Comparison of ENCODE assay signal across 13 cellular contexts in genomic region chr5:180332051-180332517, GRCh38. TPM values are rescaled to one million over a fixed set of nuclear protein-coding genes. Genes with fewer than 3 reads are reported as not detected.
A peak's percentile ranks its signal among the peaks of the same experiment; 100 is the strongest.
DNase-seq lines count a peak whose midpoint lies in the region; ATAC-seq, FAIRE-seq and TF ChIP-seq lines count a peak whose summit lies in the region.
"Had no signal": no experiment of that assay in that cellular context is flagged by ENCODE, and none has a peak within 500 bp of the region (broad histone marks: within the 10 kb centered on the region; RNA-seq: fewer than 3 reads in every experiment).

No MANE protein-coding gene starts in this region.

- FAIRE-seq in GM12892 (lab: Jason Lieb, UNC) = no peak

- peak overlapping the region; percentile 84 for H3K27ac Mint-ChIP-seq in osteocyte (ENCODE audit: unreplicated experiment)
- H3K27ac Mint-ChIP-seq: stimulated activated naive CD8-positive, alpha-beta T cell treated with anti-CD3 and anti-CD28 coated beads, Interleukin-15, amount 100 ng/mL, for 72 hours had no signal

- no peaks in the 10 kb centered on the region for H3K9me3 ChIP-seq in fibroblast of lung (ENCODE audit: control insufficient read depth, insufficient read depth, low read depth, low read length)

- no peak for TF ChIP-seq POLR2A in GM12892 (IDR thresholded peaks at IDR 0.05; ENCODE audit: low read depth, low read length)

- no peak overlapping the region for H3K4me3 ChIP-seq in AG10803 (ENCODE audit: low read length)
- H3K4me3 ChIP-seq in fibroblast of lung (replicated peaks in 1 of 4; ENCODE audit: control extremely low read depth in 1 of 4, insufficient read depth in 1 of 4, low read depth in 3 of 4, low read length in 4 of 4) = no peak overlapping the region

- H4K20me1 ChIP-seq in fibroblast of lung (ENCODE audit: control insufficient read depth, extremely low read depth, insufficient read depth, low read length) = no peaks in the 10 kb centered on the region

- H3K9ac ChIP-seq in fibroblast of lung (ENCODE audit: insufficient read depth, low read length) = no peak overlapping the region

- peaks cover 58% of the 10 kb centered on the region for H3K4me1 Mint-ChIP-seq in osteocyte (ENCODE audit: unreplicated experiment)

- H3K27me3 ChIP-seq in fibroblast of lung (ENCODE audit: control insufficient read depth, insufficient read depth, low read length) = no peaks in the 10 kb centered on the region

- no peak overlapping the region for H3K4me3 Mint-ChIP-seq in osteocyte (ENCODE audit: unreplicated experiment)
- H3K4me3 Mint-ChIP-seq: stimulated activated naive CD8-positive, alpha-beta T cell treated with anti-CD3 and anti-CD28 coated beads, Interleukin-15, amount 100 ng/mL, for 72 hours had no signal

- H3K36me3 Mint-ChIP-seq in osteocyte (ENCODE audit: unreplicated experiment) = peaks cover 39% of the 10 kb centered on the region

- H3K9me3 Mint-ChIP-seq in osteocyte (ENCODE audit: unreplicated experiment) = no peaks in the 10 kb centered on the region
- H3K9me3 Mint-ChIP-seq: stimulated activated naive CD8-positive, alpha-beta T cell treated with anti-CD3 and anti-CD28 coated beads, Interleukin-15, amount 100 ng/mL, for 72 hours had no signal

- TF ChIP-seq CTCF in AG10803 (conservative IDR thresholded peaks at IDR 0.05; ENCODE audit: low read length) (peak; percentile 48), fibroblast of lung (conservative IDR thresholded peaks at IDR 0.05 in 1 of 2, IDR thresholded peaks at IDR 0.05 in 1 of 2; ENCODE audit: low read depth in 1 of 2, low read length in 2 of 2) (peak; percentile 7 to 31), osteocyte (IDR thresholded peaks at IDR 0.05) (peak; percentile 55)

- ATAC-seq in HG03039 (IDR thresholded peaks at IDR 0.05; ENCODE audit: unreplicated experiment) = no peak
- ATAC-seq in HG03097 (IDR thresholded peaks at IDR 0.05; ENCODE audit: low FRiP score, unreplicated experiment) = no peak
- ATAC-seq in HG03571 (IDR thresholded peaks at IDR 0.05; ENCODE audit: unreplicated experiment) = no peak
- ATAC-seq: Panc1; stimulated activated naive CD8-positive, alpha-beta T cell treated with anti-CD3 and anti-CD28 coated beads, Interleukin-15, amount 100 ng/mL, for 72 hours had no signal

- peaks cover 10% of the 10 kb centered on the region for H3K4me1 ChIP-seq in fibroblast of lung (ENCODE audit: control insufficient read depth, extremely low read depth, insufficient read depth, low read length)

- DNase-seq in AG10803 (ENCODE audit: low read depth) = peak; percentile 35
- DNase-seq in LHCN-M2 (ENCODE audit: low read depth) = peak; percentile 54
- peak; percentile 25 to 66 for DNase-seq in fibroblast of lung (ENCODE audit: low read depth in 2 of 2)
- peak; percentile 86 for DNase-seq in osteocyte (ENCODE audit: extremely low spot score, unreplicated experiment)
- DNase-seq in GM12892 (ENCODE audit: insufficient read length) = no peak
- DNase-seq: activated CD4-positive, alpha-beta T cell treated with anti-CD3 and anti-CD28 coated beads for 48 hours; midbrain; NCI-H1092 treated with DMSO at 0.1 percent for 48 hours; stimulated activated naive CD8-positive, alpha-beta T cell treated with anti-CD3 and anti-CD28 coated beads, Interleukin-15, amount 100 ng/mL, for 72 hours had no signal

- no peaks in the 10 kb centered on the region for H3K27me3 Mint-ChIP-seq in osteocyte (ENCODE audit: unreplicated experiment)

- no peaks in the 10 kb centered on the region for H3K79me2 ChIP-seq in fibroblast of lung (ENCODE audit: control insufficient read depth, insufficient read depth, low read length)

- peak overlapping the region; percentile 2 for H3K4me2 ChIP-seq in fibroblast of lung (ENCODE audit: extremely low read depth, insufficient read depth, low read length)

- peaks cover 2% of the 10 kb centered on the region for H3K36me3 ChIP-seq in fibroblast of lung (ENCODE audit: control insufficient read depth, insufficient read depth, low read length)

- no peak overlapping the region for H3K27ac ChIP-seq in fibroblast of lung (ENCODE audit: insufficient read depth, low read length)

- H2AFZ ChIP-seq in fibroblast of lung (ENCODE audit: low read length) = no peak overlapping the region

RNA-seq across cellular contexts. Expression of gene GFPT2, which starts 21.1 kb away (rescaled TPM):
- 148 and 189 TPM in 2 replicates for total RNA-seq in LHCN-M2 (2014; rRNA removed)
- polyA plus RNA-seq in LHCN-M2 (2012) = 47.1 TPM
- total RNA-seq in fibroblast of lung = 19.3 and 26.7 TPM in 2 replicates
- polyA plus RNA-seq in fibroblast of lung = 6.1 and 24.7 TPM in 2 replicates
- polyA plus RNA-seq in fibroblast of lung (2012) = 4.5 and 19.0 TPM in 2 replicates
- 10.3 and 33.5 TPM in 2 replicates for polyA minus RNA-seq in fibroblast of lung (ENCODE audit: low replicate concordance)
- total RNA-seq in osteocyte = 70.7 and 80.0 TPM in 2 replicates
- polyA plus RNA-seq in GM12892 (2012; ENCODE audit: missing spikeins) = 1.1 TPM

RNA-seq across cellular contexts. Expression of gene MAPK9, which starts 40.2 kb away (rescaled TPM):
- 26.7 and 33.8 TPM in 2 replicates for total RNA-seq in LHCN-M2 (2014; rRNA removed)
- 19.9 TPM for polyA plus RNA-seq in LHCN-M2 (2012)
- total RNA-seq in fibroblast of lung = 24.7 and 27.6 TPM in 2 replicates
- 36.8 and 43.1 TPM in 2 replicates for polyA plus RNA-seq in fibroblast of lung
- polyA plus RNA-seq in fibroblast of lung (2012) = 17.3 and 20.8 TPM in 2 replicates
- 11.3 and 25.7 TPM in 2 replicates for polyA minus RNA-seq in fibroblast of lung (ENCODE audit: low replicate concordance)
- 30.0 and 31.8 TPM in 2 replicates for total RNA-seq in osteocyte
- 24.1 TPM for polyA plus RNA-seq in GM12892 (2012; ENCODE audit: missing spikeins)
